27 cellular contexts compared by ENCODE assay signal in the genomic region with DNA sequence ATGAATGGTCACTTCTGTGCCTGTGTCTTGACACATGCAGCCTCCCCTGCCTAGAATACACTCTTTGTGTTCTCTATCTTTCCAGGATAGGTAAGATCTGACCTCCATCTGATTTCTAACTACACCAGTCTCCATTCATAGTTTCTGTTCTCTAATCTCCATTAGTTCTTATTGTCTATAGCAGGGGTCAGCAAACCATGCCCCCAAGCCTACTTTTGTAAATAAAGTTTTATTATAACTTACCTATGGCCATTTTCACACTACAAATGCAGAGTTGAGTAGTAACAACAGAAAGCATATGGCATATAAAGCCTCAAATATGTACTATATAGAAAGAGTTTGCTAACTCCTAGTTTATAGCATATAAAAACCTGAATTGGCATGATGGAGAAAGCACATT.
"Had no signal": no experiment of that assay in that cellular context is flagged by ENCODE, and none has a peak within 500 bp of the region (broad histone marks: within the 10 kb centered on the region; RNA-seq: fewer than 3 reads in every experiment).

No MANE protein-coding gene starts in this region.

- H3K27ac Mint-ChIP-seq: effector memory CD8-positive, alpha-beta T cell; endodermal cell; mesothelial cell of epicardium; naive B cell; naive thymus-derived CD8-positive, alpha-beta T cell had no signal

- H3K9me3 ChIP-seq: esophagus squamous epithelium, gastrocnemius medialis, left lung, lower lobe of right lung, mucosa of descending colon had no signal

- H3K4me3 ChIP-seq: coronary artery, esophagus squamous epithelium, gastrocnemius medialis, heart right ventricle, left lung, lower lobe of right lung, mucosa of descending colon had no signal

- H3K27ac ChIP-seq: coronary artery, epithelial cell of prostate, esophagus squamous epithelium, gastrocnemius medialis, heart right ventricle, left lung, lower lobe of right lung had no signal

- H3K4me1 ChIP-seq: esophagus squamous epithelium, gastrocnemius medialis, left lung, lower lobe of right lung had no signal

- H3K4me1 Mint-ChIP-seq: endodermal cell; naive B cell; naive thymus-derived CD8-positive, alpha-beta T cell had no signal

- H3K27me3 ChIP-seq: esophagus squamous epithelium, gastrocnemius medialis, heart right ventricle, left lung had no signal

- H3K9me3 Mint-ChIP-seq: effector memory CD8-positive, alpha-beta T cell; endodermal cell; mesothelial cell of epicardium; naive thymus-derived CD8-positive, alpha-beta T cell had no signal

- H3K4me3 Mint-ChIP-seq: effector memory CD8-positive, alpha-beta T cell; endodermal cell; mesothelial cell of epicardium; naive B cell; naive thymus-derived CD8-positive, alpha-beta T cell had no signal

- ATAC-seq: effector memory CD8-positive, alpha-beta T cell; esophagus mucosa; gastrocnemius medialis; heart right ventricle; left cardiac atrium; left lung; left ventricle myocardium superior; lower lobe of right lung; mucosa of descending colon; naive thymus-derived CD8-positive, alpha-beta T cell had no signal

- DNase-seq: dermis blood vessel endothelial cell; effector CD8-positive, alpha-beta T cell; effector memory CD8-positive, alpha-beta T cell; endodermal cell; erythroblast; esophagus squamous epithelium; foreskin fibroblast; foreskin melanocyte; gastrocnemius medialis; glutamatergic neuron; head of caudate nucleus; heart right ventricle; hippocampal formation; left cardiac atrium; left lung; left ventricle myocardium superior; lower lobe of right lung; mesenchymal stem cell; mucosa of descending colon; naive B cell; naive thymus-derived CD8-positive, alpha-beta T cell had no signal

- FAIRE-seq: endometrium, islet of Langerhans had no signal

- H3K36me3 Mint-ChIP-seq: mesothelial cell of epicardium; naive B cell; naive thymus-derived CD8-positive, alpha-beta T cell had no signal

- H3K36me3 ChIP-seq: esophagus squamous epithelium, gastrocnemius medialis, heart right ventricle, left lung, lower lobe of right lung had no signal
